Comparison of ENCODE assay signal across 8 cellular contexts in genomic region chr11:554824-555499, GRCh38. TPM values are rescaled to one million over a fixed set of nuclear protein-coding genes. Genes with fewer than 3 reads are reported as not detected.
DNase-seq lines count a peak whose midpoint lies in the region; ATAC-seq and TF ChIP-seq lines count a peak whose summit lies in the region.

No MANE protein-coding gene starts in this region.

- DNase-seq in G401 (ENCODE audit: low spot score) (peak; percentile 76), NCI-H748 (lab: John Stamatoyannopoulos, UW; ENCODE audit: unreplicated experiment) (peak; percentile 88), endothelial cell (ENCODE audit: low spot score) (no peak), thyroid gland (peak; percentile 71 to 82)
- peak; percentile 87 for DNase-seq in activated CD8-positive, alpha-beta memory T cell treated with anti-CD3 and anti-CD28 coated beads for 24 hours
- peak; percentile 58 to 86 (median 73) for DNase-seq in naive thymus-derived CD8-positive, alpha-beta T cell

- H3K27me3 Mint-ChIP-seq in endothelial cell (ENCODE audit: unreplicated experiment) = peaks cover 12% of the 10 kb centered on the region
- H3K27me3 Mint-ChIP-seq in naive thymus-derived CD8-positive, alpha-beta T cell = no peaks in the 10 kb centered on the region

- POLR2A ChIA-PET in naive thymus-derived CD8-positive, alpha-beta T cell (lab: Charles Lee) = interaction anchor here (1.2 to 7.7 kb wide), 11 partner anchors 13 to 170 kb away, joined by 3 to 47 read pairs (median 11); partner anchors contain the start of genes HRAS, IRF7, LRRC56 and PHRF1

- H3K4me1 Mint-ChIP-seq in endothelial cell (ENCODE audit: unreplicated experiment) = peaks cover 2% of the 10 kb centered on the region
- H3K4me1 Mint-ChIP-seq in naive thymus-derived CD8-positive, alpha-beta T cell = peaks cover 3 to 12% (median 7%) of the 10 kb centered on the region in 4 donors

- intact Hi-C loops in thyroid gland (cut with DNase I) = loop anchor here (5.0 kb wide), 1 partner anchor 172 kb away; no protein-coding TSS in a partner anchor

- H3K36me3 Mint-ChIP-seq in endothelial cell (ENCODE audit: low read depth, unreplicated experiment) = peaks cover 3% of the 10 kb centered on the region
- no peaks in the 10 kb centered on the region for H3K36me3 Mint-ChIP-seq in naive thymus-derived CD8-positive, alpha-beta T cell

- no peak for TF ChIP-seq POLR2A in thyroid gland (IDR thresholded peaks at IDR 0.05)

- no peaks in the 10 kb centered on the region for H3K27me3 ChIP-seq in thyroid gland

- TF ChIP-seq CTCF in endothelial cell (IDR thresholded peaks at IDR 0.05; ENCODE audit: unreplicated experiment) = peak; percentile 60
- TF ChIP-seq CTCF in thyroid gland (IDR thresholded peaks at IDR 0.05) = peak; percentile 17 to 74 (median 60)

- no peak overlapping the region for H3K27ac ChIP-seq in thyroid gland

- H3K27ac Mint-ChIP-seq in endothelial cell (ENCODE audit: unreplicated experiment) = no peak overlapping the region
- peak overlapping the region in 1 of 10 donors; percentile 77 for H3K27ac Mint-ChIP-seq in naive thymus-derived CD8-positive, alpha-beta T cell

- 0 to 2% methylated on average over 20 of the region's 65 CpGs for WGBS in thyroid gland, 2 donors

- H3K9me3 Mint-ChIP-seq in endothelial cell (ENCODE audit: unreplicated experiment) = no peaks in the 10 kb centered on the region
- H3K9me3 Mint-ChIP-seq in naive thymus-derived CD8-positive, alpha-beta T cell = no peaks in the 10 kb centered on the region

- in situ Hi-C loops in G401 (cut with HindIII; ENCODE audit: low sequenced_read_pairs) = no loop called here

- H3K4me3 Mint-ChIP-seq in endothelial cell (ENCODE audit: unreplicated experiment) = no peak overlapping the region
- peak overlapping the region in 7 of 10 donors; percentile 30 to 70 (median 54) for H3K4me3 Mint-ChIP-seq in naive thymus-derived CD8-positive, alpha-beta T cell

- H3K4me1 ChIP-seq in thyroid gland = peaks cover 15 to 29% of the 10 kb centered on the region in 2 donors

- H3K36me3 ChIP-seq in thyroid gland = no peaks in the 10 kb centered on the region

- peak overlapping the region in 2 of 3 donors; percentile 25 to 37 for H3K4me3 ChIP-seq in thyroid gland (replicated peaks in 1 of 3)

- ATAC-seq in HG03108 (IDR thresholded peaks at IDR 0.05; ENCODE audit: unreplicated experiment) (peak; percentile 40), GM21528 (IDR thresholded peaks at IDR 0.05; ENCODE audit: low FRiP score, unreplicated experiment) (no peak)
- ATAC-seq in naive thymus-derived CD8-positive, alpha-beta T cell = peak; percentile 73 to 76

- H3K9me3 ChIP-seq in thyroid gland = no peaks in the 10 kb centered on the region

RNA-seq across cellular contexts. Expression of gene LMNTD2, which starts 5.6 kb away (rescaled TPM):
- 2.0 and 2.1 TPM in 2 replicates for total RNA-seq in G401 (2014; rRNA removed; shearing (Covaris generic))
- 4.2 TPM for total RNA-seq in endothelial cell (ENCODE audit: unreplicated experiment)
- total RNA-seq in naive thymus-derived CD8-positive, alpha-beta T cell = 1 to 10 TPM; 6.5 to 7.2 TPM
- 1 to 10 TPM in 1 of 3 donors, under 1 TPM in 2; 0.96 to 1.9 (median 0.99) TPM for polyA plus RNA-seq in naive thymus-derived CD8-positive, alpha-beta T cell
- 1 to 10 TPM; 4.2 to 8.8 (median 6.6) TPM for total RNA-seq in thyroid gland

RNA-seq across cellular contexts. Expression of gene RASSF7, which starts 5.8 kb away (rescaled TPM):
- 43.1 and 107 TPM in 2 replicates for total RNA-seq in G401 (2014; rRNA removed; shearing (Covaris generic))
- total RNA-seq in endothelial cell (ENCODE audit: unreplicated experiment) (8.9 TPM), thyroid gland (10 to 100 TPM; 18.6 to 60.0 (median 24.8) TPM)
- 10 to 100 TPM; 33.7 to 37.6 TPM for total RNA-seq in naive thymus-derived CD8-positive, alpha-beta T cell
- 10 to 100 TPM; 22.5 to 32.3 (median 24.2) TPM for polyA plus RNA-seq in naive thymus-derived CD8-positive, alpha-beta T cell

RNA-seq across cellular contexts. Expression of gene LRRC56, which starts 17.6 kb away (rescaled TPM):
- 0.03 and 1.0 TPM in 2 replicates for total RNA-seq in G401 (2014; rRNA removed; shearing (Covaris generic))
- total RNA-seq in endothelial cell (ENCODE audit: unreplicated experiment) (2.6 TPM), thyroid gland (1 to 10 TPM; 1.7 to 2.6 (median 2.3) TPM)
- total RNA-seq in naive thymus-derived CD8-positive, alpha-beta T cell = 1 to 10 TPM; 4.4 to 5.2 TPM
- 1 to 10 TPM in 1 of 3 donors, under 1 TPM in 2; 0.32 to 1.1 (median 0.44) TPM for polyA plus RNA-seq in naive thymus-derived CD8-positive, alpha-beta T cell

RNA-seq across cellular contexts. Expression of gene HRAS, which starts 19.6 kb away (rescaled TPM):
- total RNA-seq in G401 (2014; rRNA removed; shearing (Covaris generic)) = 51.7 and 60.1 TPM in 2 replicates
- 92.4 TPM for total RNA-seq in endothelial cell (ENCODE audit: unreplicated experiment)
- 10 to 100 TPM; 36.2 to 40.7 TPM for total RNA-seq in naive thymus-derived CD8-positive, alpha-beta T cell
- polyA plus RNA-seq in naive thymus-derived CD8-positive, alpha-beta T cell = 10 to 100 TPM in 2 of 3 donors, 1 to 10 TPM in 1; 8.6 to 26.7 (median 15.3) TPM
- total RNA-seq in thyroid gland = 10 to 100 TPM; 16.9 to 41.3 (median 29.9) TPM

RNA-seq across cellular contexts. Expression of gene PHRF1, which starts 21.3 kb away (rescaled TPM):
- total RNA-seq in G401 (2014; rRNA removed; shearing (Covaris generic)) = 34.8 and 39.3 TPM in 2 replicates
- 29.5 TPM for total RNA-seq in endothelial cell (ENCODE audit: unreplicated experiment)
- total RNA-seq in naive thymus-derived CD8-positive, alpha-beta T cell = 10 to 100 TPM; 48.9 to 54.7 TPM
- polyA plus RNA-seq in naive thymus-derived CD8-positive, alpha-beta T cell = 10 to 100 TPM in 1 of 3 donors, 1 to 10 TPM in 2; 3.5 to 19.8 (median 6.7) TPM
- total RNA-seq in thyroid gland = 10 to 100 TPM; 18.3 to 31.0 (median 19.3) TPM
